In genomic region chr16:69917739-69918138, GRCh38 we compare ENCODE assay signal across 1 cellular context.
TF ChIP-seq lines count a peak whose summit lies in the region.

No MANE protein-coding gene starts in this region.

TF ChIP-seq in H1, 55 proteins besides CTCF, POLR2A, EP300 and RAD21:
- TF ChIP-seq SAP30 (IDR thresholded peaks at IDR 0.05; ENCODE audit: insufficient read depth, insufficient replicate concordance, low read length): no peak
- no peak for TF ChIP-seq SP4 (IDR thresholded peaks at IDR 0.05; ENCODE audit: low read length)
- no peak for TF ChIP-seq ATF2 (IDR thresholded peaks at IDR 0.05; ENCODE audit: low read length)
- TF ChIP-seq SP1 (IDR thresholded peaks at IDR 0.05; ENCODE audit: low read depth, low read length): no peak
- TF ChIP-seq TAF1 (IDR thresholded peaks at IDR 0.05; ENCODE audit: low read depth, low read length): 0 out of 2 replicates have a peak, but pooled peaks have one; percentile 26
- TF ChIP-seq USF2 (IDR thresholded peaks at IDR 0.05; ENCODE audit: low read length): peak; percentile 27; the same call in 1 of the 2 replicates
- TF ChIP-seq CREB1 (IDR thresholded peaks at IDR 0.05): no peak
- no peak for TF ChIP-seq ZNF274 (IDR thresholded peaks at IDR 0.05; ENCODE audit: borderline replicate concordance, extremely low read depth, low read length)
- no peak for TF ChIP-seq EGR1 (IDR thresholded peaks at IDR 0.05; ENCODE audit: borderline replicate concordance, low read depth, low read length)
- no peak for TF ChIP-seq SP2 (IDR thresholded peaks at IDR 0.05; ENCODE audit: low read length)
- TF ChIP-seq CHD7 (IDR thresholded peaks at IDR 0.05; ENCODE audit: insufficient replicate concordance, low read length): no peak
- TF ChIP-seq KDM4A (IDR thresholded peaks at IDR 0.05; ENCODE audit: low read depth, low read length, severe bottlenecking): no peak
- TF ChIP-seq FOSL1 (IDR thresholded peaks at IDR 0.05; ENCODE audit: insufficient read depth, low read depth, low read length): no peak
- no peak for TF ChIP-seq RFX5 (IDR thresholded peaks at IDR 0.05; ENCODE audit: borderline replicate concordance, low read depth, low read length)
- TF ChIP-seq POU5F1 (IDR thresholded peaks at IDR 0.05; ENCODE audit: low read depth, low read length): no peak
- no peak for TF ChIP-seq POLR2AphosphoS5 (IDR thresholded peaks at IDR 0.05; ENCODE audit: low read depth, low read length)
- no peak for TF ChIP-seq YY1 (IDR thresholded peaks at IDR 0.05; ENCODE audit: low read depth, low read length)
- peak; percentile 93 for TF ChIP-seq MAX (IDR thresholded peaks at IDR 0.05)
- no peak for TF ChIP-seq RXRA (IDR thresholded peaks at IDR 0.05; ENCODE audit: insufficient read depth, low read depth, low read length)
- peak; percentile 87 for TF ChIP-seq TEAD4 (IDR thresholded peaks at IDR 0.05; ENCODE audit: low read depth, low read length)
- TF ChIP-seq BCL11A (IDR thresholded peaks at IDR 0.05; ENCODE audit: low read depth in 2 of 2, low read length in 2 of 2): no peak
- no peak for TF ChIP-seq CBX8 (IDR thresholded peaks at IDR 0.05; ENCODE audit: borderline replicate concordance, low read depth, low read length)
- no peak for TF ChIP-seq RNF2 (IDR thresholded peaks at IDR 0.05; ENCODE audit: borderline replicate concordance, low read depth, low read length, missing control alignments, poor library complexity, severe bottlenecking)
- TF ChIP-seq ATF3 (IDR thresholded peaks at IDR 0.05; ENCODE audit: insufficient read depth, low read depth, low read length): no peak
- no peak for TF ChIP-seq TCF12 (IDR thresholded peaks at IDR 0.05; ENCODE audit: low read depth, low read length)
- TF ChIP-seq KDM1A (IDR thresholded peaks at IDR 0.05; ENCODE audit: borderline replicate concordance, low read length): no peak
- TF ChIP-seq JUN (IDR thresholded peaks at IDR 0.05; ENCODE audit: low read depth, low read length): no peak
- TF ChIP-seq EZH2 (IDR thresholded peaks at IDR 0.05; ENCODE audit: low read depth, low read length, severe bottlenecking): no peak
- no peak for TF ChIP-seq SUZ12 (IDR thresholded peaks at IDR 0.05; ENCODE audit: low read length)
- TF ChIP-seq SIX5 (IDR thresholded peaks at IDR 0.05; ENCODE audit: low read depth, low read length): no peak
- TF ChIP-seq SIRT6 (IDR thresholded peaks at IDR 0.05; ENCODE audit: low read length): no peak
- no peak for TF ChIP-seq CHD1 (IDR thresholded peaks at IDR 0.05; ENCODE audit: low read depth, low read length)
- no peak for TF ChIP-seq CTBP2 (IDR thresholded peaks at IDR 0.05; ENCODE audit: borderline replicate concordance, insufficient read depth, insufficient read length, low read length)
- no peak for TF ChIP-seq CBX5 (IDR thresholded peaks at IDR 0.05; ENCODE audit: low read depth, low read length)
- no peak for TF ChIP-seq SRF (IDR thresholded peaks at IDR 0.05; ENCODE audit: low read depth, low read length)
- TF ChIP-seq TAF7 (optimal IDR thresholded peaks at IDR 0.05; ENCODE audit: borderline replicate concordance, low read depth, low read length): no peak
- no peak for TF ChIP-seq NRF1 (IDR thresholded peaks at IDR 0.05; ENCODE audit: low read depth, low read length)
- peak; percentile 19 for TF ChIP-seq ASH2L (IDR thresholded peaks at IDR 0.05; ENCODE audit: low read length)
- TF ChIP-seq RBBP5 (IDR thresholded peaks at IDR 0.05; ENCODE audit: borderline replicate concordance, low read depth, low read length): no peak
- no peak for TF ChIP-seq MAFK (IDR thresholded peaks at IDR 0.05; ENCODE audit: low read depth, low read length)
- no peak for TF ChIP-seq KDM5A (IDR thresholded peaks at IDR 0.05; ENCODE audit: low read length)
- no peak for TF ChIP-seq CHD2 (IDR thresholded peaks at IDR 0.05; ENCODE audit: low read length)
- peak; percentile 64; the same call in 1 of the 2 replicates for TF ChIP-seq E2F6 (IDR thresholded peaks at IDR 0.05)
- TF ChIP-seq CEBPB (IDR thresholded peaks at IDR 0.05; ENCODE audit: low read depth, low read length): no peak
- no peak for TF ChIP-seq HDAC6 (IDR thresholded peaks at IDR 0.05; ENCODE audit: low read depth, low read length)
- no peak for TF ChIP-seq TBP (IDR thresholded peaks at IDR 0.05; ENCODE audit: low read depth, low read length)
- TF ChIP-seq BACH1 (IDR thresholded peaks at IDR 0.05; ENCODE audit: low read length): no peak
- TF ChIP-seq PHF8 (conservative IDR thresholded peaks at IDR 0.05; ENCODE audit: low read depth, low read length): no peak
- no peak for TF ChIP-seq GTF2F1 (IDR thresholded peaks at IDR 0.05; ENCODE audit: borderline replicate concordance, low read depth, low read length)
- TF ChIP-seq SIN3A (conservative IDR thresholded peaks at IDR 0.05 in 1 of 2, IDR thresholded peaks at IDR 0.05 in 1 of 2; ENCODE audit: low read depth in 1 of 2, low read length in 2 of 2): peak in 1 of 2 experiments; percentile 77; a peak in 1 of 4 replicates
- no peak for TF ChIP-seq JUND (IDR thresholded peaks at IDR 0.05; ENCODE audit: low read length)
- no peak for TF ChIP-seq BRCA1 (IDR thresholded peaks at IDR 0.05; ENCODE audit: low read depth, low read length)
- no peak for TF ChIP-seq HDAC2 (IDR thresholded peaks at IDR 0.05; ENCODE audit: borderline replicate concordance in 1 of 2, low read depth in 2 of 2, low read length in 2 of 2)
- no peak for TF ChIP-seq NANOG (IDR thresholded peaks at IDR 0.05; ENCODE audit: insufficient read depth, low read depth, low read length, poor library complexity, severe bottlenecking)
- TF ChIP-seq GABPA (IDR thresholded peaks at IDR 0.05; ENCODE audit: borderline replicate concordance, insufficient read depth, low read length): no peak
